20 cellular contexts compared by ENCODE assay signal in the genomic region with DNA sequence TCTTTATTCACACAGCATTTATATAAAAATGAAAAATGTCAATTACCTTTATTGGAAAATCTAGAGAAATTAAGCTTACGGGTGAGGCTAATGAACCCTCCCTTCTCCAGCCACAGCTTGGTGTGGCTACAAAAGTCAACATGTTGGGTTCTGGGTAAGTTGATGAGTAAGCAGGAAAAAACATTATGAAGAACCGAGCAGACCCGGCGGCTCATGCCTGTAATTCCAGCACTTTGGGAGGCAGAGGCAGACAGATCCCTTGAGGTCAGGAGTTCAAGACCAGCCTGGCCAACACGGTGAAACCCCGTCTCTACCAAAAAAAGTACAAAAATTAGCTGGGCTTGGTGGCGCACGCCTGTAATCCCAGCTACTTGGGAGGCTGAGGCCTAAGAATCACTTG. TPM values are rescaled to one million over a fixed set of nuclear protein-coding genes. Genes with fewer than 3 reads are reported as not detected.
A peak's percentile ranks its signal among the peaks of the same experiment; 100 is the strongest.
DNase-seq lines count a peak whose midpoint lies in the region; ATAC-seq and TF ChIP-seq lines count a peak whose summit lies in the region.
"Had no signal": no experiment of that assay in that cellular context is flagged by ENCODE, and none has a peak within 500 bp of the region (broad histone marks: within the 10 kb centered on the region; RNA-seq: fewer than 3 reads in every experiment).

No MANE protein-coding gene starts in this region.

- H3K27me3 ChIP-seq in RWPE2 (ENCODE audit: insufficient read depth, poor library complexity, severe bottlenecking), result no peaks in the 10 kb centered on the region
- no peaks in the 10 kb centered on the region for H3K27me3 ChIP-seq in stomach
- H3K27me3 ChIP-seq in ascending aorta, result no peaks in the 10 kb centered on the region

- 85 to 94% (median 88%) methylated on average over 8 of the region's 8 CpGs for whole genome bisulfite sequencing in stomach, 5 donors

- no peaks in the 10 kb centered on the region for H3K27me3 Mint-ChIP-seq in activated T-cell treated with anti-CD3 and anti-CD28 coated beads, Interleukin-2, amount 50 U/mL, for 72 hours (ENCODE audit: low read depth)
- no peaks in the 10 kb centered on the region for H3K27me3 Mint-ChIP-seq in dendritic cell treated with granulocyte-macrophage colony-stimulating factor and Interleukin-4, amounts not matched to agents 40 ng/mL and 50 ng/mL, for 4 days
- H3K27me3 Mint-ChIP-seq: IgD-negative memory B cell, T-helper 17 cell had no signal

- no peak for ATAC-seq in activated T-cell treated with anti-CD3 and anti-CD28 coated beads, Interleukin-2, amount 50 U/mL, for 72 hours (replicated peaks in 1 of 2)
- no peak for ATAC-seq in RWPE2 (ENCODE audit: low read depth)
- ATAC-seq: CD8-positive, alpha-beta T cell; T-helper 17 cell had no signal

- H3K36me3 ChIP-seq in RWPE2 (ENCODE audit: low read depth) (peaks cover 82% of the 10 kb centered on the region), stomach (peaks cover 5 to 58% (median 52%) of the 10 kb centered on the region in 4 donors), ascending aorta (peaks cover 0 to 12% of the 10 kb centered on the region in 2 donors)

- H3K4me1 Mint-ChIP-seq in activated T-cell treated with anti-CD3 and anti-CD28 coated beads, Interleukin-2, amount 50 U/mL, for 72 hours (ENCODE audit: low read depth), result peaks cover 72% of the 10 kb centered on the region
- peaks cover 44% of the 10 kb centered on the region for H3K4me1 Mint-ChIP-seq in dendritic cell treated with granulocyte-macrophage colony-stimulating factor and Interleukin-4, amounts not matched to agents 40 ng/mL and 50 ng/mL, for 4 days (ENCODE audit: low read depth)
- H3K4me1 Mint-ChIP-seq: nephron had no signal

- peaks cover 6 to 37% of the 10 kb centered on the region in 2 donors for H3K36me3 Mint-ChIP-seq in activated T-cell treated with anti-CD3 and anti-CD28 coated beads, Interleukin-2, amount 50 U/mL, for 72 hours (ENCODE audit: insufficient read depth in 2 of 2)
- peaks cover 72% of the 10 kb centered on the region for H3K36me3 Mint-ChIP-seq in dendritic cell treated with granulocyte-macrophage colony-stimulating factor and Interleukin-4, amounts not matched to agents 40 ng/mL and 50 ng/mL, for 4 days (ENCODE audit: low read depth)
- H3K36me3 Mint-ChIP-seq: IgD-negative memory B cell had no signal

- H3K4me3 Mint-ChIP-seq in activated T-cell treated with anti-CD3 and anti-CD28 coated beads, Interleukin-2, amount 50 U/mL, for 72 hours, result peak overlapping the region in 1 of 2 donors; percentile 31
- no peak overlapping the region for H3K4me3 Mint-ChIP-seq in dendritic cell treated with granulocyte-macrophage colony-stimulating factor and Interleukin-4, amounts not matched to agents 40 ng/mL and 50 ng/mL, for 4 days
- H3K4me3 Mint-ChIP-seq: CD8-positive, alpha-beta T cell; nephron; T-helper 17 cell had no signal

- H3K4me1 ChIP-seq in RWPE2 (ENCODE audit: insufficient read depth, poor library complexity, severe bottlenecking) (peaks cover 25% of the 10 kb centered on the region), stomach (peaks cover 0 to 26% (median 14%) of the 10 kb centered on the region in 4 donors), ascending aorta (peaks cover 0 to 4% of the 10 kb centered on the region in 2 donors)

- TF ChIP-seq CTCF in RWPE2 (IDR thresholded peaks at IDR 0.05; ENCODE audit: poor library complexity, severe bottlenecking), result no peak
- no peak for TF ChIP-seq CTCF in stomach (IDR thresholded peaks at IDR 0.05)
- no peak for TF ChIP-seq CTCF in ascending aorta (IDR thresholded peaks at IDR 0.05)

- no peaks in the 10 kb centered on the region for H3K9me3 ChIP-seq in RWPE2 (ENCODE audit: severe bottlenecking)
- H3K9me3 ChIP-seq in stomach, result no peaks in the 10 kb centered on the region
- H3K9me3 ChIP-seq in ascending aorta, result no peaks in the 10 kb centered on the region
- H3K9me3 ChIP-seq: psoas muscle had no signal

- DNase-seq in activated T-cell treated with anti-CD3 and anti-CD28 coated beads, Interleukin-2, amount 50 U/mL, for 72 hours, result no peak
- no peak for DNase-seq in activated T-cell treated with anti-CD3 and anti-CD28 coated beads, Interleukin-2, amount 50 U/mL, for 1 hour
- DNase-seq in RWPE2 (ENCODE audit: low spot score) (no peak), stomach (no peak), DMS79 treated with DMSO at 0.1 percent for 48 hours (lab: John Stamatoyannopoulos, UW) (no peak), D341Med (ENCODE audit: low spot score) (no peak), ascending aorta (ENCODE audit: low spot score in 2 of 2) (no peak)
- DNase-seq: activated T-cell treated with anti-CD3 and anti-CD28 coated beads, Interleukin-2, amount 50 U/mL, for 4 hours; CD8-positive, alpha-beta T cell; erythroblast; mesenchymal stem cell; NCI-H1048; NCI-H2107; psoas muscle; stimulated activated naive CD8-positive, alpha-beta T cell treated with anti-CD3 and anti-CD28 coated beads, Interleukin-15, Interleukin-2, amounts not matched to agents 100 U/mL and 50 U/mL, for 24 hours; T-helper 17 cell had no signal

- intact Hi-C loops in dendritic cell treated with granulocyte-macrophage colony-stimulating factor and Interleukin-4, amounts not matched to agents 40 ng/mL and 50 ng/mL, for 4 days (cut with micrococcal nuclease), result loop anchor here (5.0 kb wide), 1 partner anchor 35 kb away; no protein-coding TSS in a partner anchor
- intact Hi-C loops in stomach (cut with DNase I; ENCODE audit: low total_unique reads) (no loop called here), ascending aorta (cut with DNase I) (no loop called here)

- H3K27ac Mint-ChIP-seq in activated T-cell treated with anti-CD3 and anti-CD28 coated beads, Interleukin-2, amount 50 U/mL, for 72 hours, result peak overlapping the region; percentile 99
- H3K27ac Mint-ChIP-seq in dendritic cell treated with granulocyte-macrophage colony-stimulating factor and Interleukin-4, amounts not matched to agents 40 ng/mL and 50 ng/mL, for 4 days, result peak overlapping the region; percentile 96
- H3K27ac Mint-ChIP-seq: IgD-negative memory B cell, nephron had no signal

- H3K27ac ChIP-seq in RWPE2 (ENCODE audit: poor library complexity, severe bottlenecking), result peak overlapping the region; percentile 62
- peak overlapping the region in 3 of 5 donors; percentile 17 to 39 (median 34) for H3K27ac ChIP-seq in stomach
- H3K27ac ChIP-seq in ascending aorta, result peak overlapping the region in 1 of 2 donors; percentile 0
- H3K27ac ChIP-seq: coronary artery had no signal

- H3K9me3 Mint-ChIP-seq in activated T-cell treated with anti-CD3 and anti-CD28 coated beads, Interleukin-2, amount 50 U/mL, for 72 hours, result no peaks in the 10 kb centered on the region
- H3K9me3 Mint-ChIP-seq in dendritic cell treated with granulocyte-macrophage colony-stimulating factor and Interleukin-4, amounts not matched to agents 40 ng/mL and 50 ng/mL, for 4 days, result no peaks in the 10 kb centered on the region
- H3K9me3 Mint-ChIP-seq: activated T-cell treated with anti-CD3 and anti-CD28 coated beads, Interleukin-2, amount 50 U/mL, for 4 hours; CD8-positive, alpha-beta T cell; IgD-negative memory B cell; nephron had no signal

- TF ChIP-seq EP300 in stomach (IDR thresholded peaks at IDR 0.05), result no peak

- no peak for TF ChIP-seq POLR2A in stomach (IDR thresholded peaks at IDR 0.05)

- no peak overlapping the region for H3K4me3 ChIP-seq in RWPE2 (ENCODE audit: severe bottlenecking)
- H3K4me3 ChIP-seq in stomach, result no peak overlapping the region
- no peak overlapping the region for H3K4me3 ChIP-seq in ascending aorta
- H3K4me3 ChIP-seq: coronary artery, psoas muscle had no signal

RNA-seq across cellular contexts. Expression of a gene that starts 10.9 kb away (rescaled TPM):
- 10 to 100 TPM; 36.3 to 47.0 TPM for total RNA-seq in activated T-cell treated with anti-CD3 and anti-CD28 coated beads, Interleukin-2, amount 50 U/mL, for 72 hours
- total RNA-seq in stomach, result 10 to 100 TPM; 11.1 to 72.6 (median 57.6) TPM
- polyA plus RNA-seq in stomach, result 1 to 10 TPM; 2.3 to 5.4 (median 3.2) TPM
- 1.9 TPM for total RNA-seq in ascending aorta

RNA-seq across cellular contexts. Expression of a gene that starts 27.7 kb away (rescaled TPM):
- 10 to 100 TPM; 57.7 to 64.2 TPM for total RNA-seq in activated T-cell treated with anti-CD3 and anti-CD28 coated beads, Interleukin-2, amount 50 U/mL, for 72 hours
- total RNA-seq in stomach, result 10 to 100 TPM; 11.3 to 49.0 (median 27.7) TPM
- polyA plus RNA-seq in stomach, result 10 to 100 TPM; 13.9 to 22.5 (median 16.1) TPM
- total RNA-seq in ascending aorta, result 9.3 TPM
